In the genomic region with DNA sequence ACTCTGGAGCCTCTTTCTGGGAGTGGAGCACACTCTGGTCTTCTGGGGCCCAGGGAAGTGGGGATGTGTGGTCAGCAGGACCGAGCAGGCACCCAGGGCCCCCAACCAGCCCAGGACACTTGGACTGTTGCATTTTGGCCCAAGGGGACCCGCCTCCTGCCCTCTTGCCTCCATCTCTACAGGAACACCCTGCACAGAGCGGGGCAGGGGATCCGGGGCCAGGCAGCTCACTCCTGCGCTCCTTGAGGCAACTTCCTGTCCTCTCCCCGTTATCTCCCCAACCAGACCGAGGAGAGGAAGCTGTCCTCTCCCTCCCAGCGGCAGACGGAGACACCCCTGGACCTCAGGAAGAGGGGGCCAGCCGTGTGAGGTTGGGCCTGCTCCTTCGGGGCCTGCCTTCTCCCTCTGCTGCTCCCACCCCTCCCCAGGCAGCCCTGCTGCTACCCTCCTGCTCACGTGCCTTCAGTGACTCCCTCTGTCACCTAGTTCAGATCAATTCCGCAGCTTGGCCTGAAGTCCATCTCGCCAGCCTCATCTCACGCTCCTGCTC, we compare ENCODE assay signal across 1 cellular context.
TF ChIP-seq lines count a peak whose summit lies in the region.

No MANE protein-coding gene starts in this region.

TF ChIP-seq in K562, 482 proteins besides CTCF, POLR2A, EP300 and RAD21 (continued from another document):
- TF ChIP-seq E2F5 (CRISPR knock-in tag; IDR thresholded peaks at IDR 0.05) (no peak), ZBTB17 (CRISPR knock-in tag; IDR thresholded peaks at IDR 0.05) (peak; percentile 53; the same call in 1 of the 2 replicates), RCOR1 (IDR thresholded peaks at IDR 0.05; ENCODE audit: borderline replicate concordance in 1 of 2, low read depth in 2 of 2, low read length in 2 of 2) (peak in 1 of 2 experiments; percentile 20; a peak in 1 of 4 replicates), KDM2B (CRISPR knock-in tag; IDR thresholded peaks at IDR 0.05) (no peak), DNMT1 (IDR thresholded peaks at IDR 0.05) (no peak), KLF6 (CRISPR knock-in tag; IDR thresholded peaks at IDR 0.05; ENCODE audit: borderline replicate concordance) (0 out of 2 replicates have a peak, but pooled peaks have one; percentile 31), ZNF143 (CRISPR knock-in tag; IDR thresholded peaks at IDR 0.05) (no peak)
